Comparison of ENCODE assay signal across 12 cellular contexts in genomic region chr4:182928061-182928460, GRCh38. TPM values are rescaled to one million over a fixed set of nuclear protein-coding genes. Genes with fewer than 3 reads are reported as not detected.
A peak's percentile ranks its signal among the peaks of the same experiment; 100 is the strongest.
DNase-seq lines count a peak whose midpoint lies in the region; ATAC-seq and TF ChIP-seq lines count a peak whose summit lies in the region.
"Had no signal": no experiment of that assay in that cellular context is flagged by ENCODE, and none has a peak within 500 bp of the region (broad histone marks: within the 10 kb centered on the region; RNA-seq: fewer than 3 reads in every experiment).

No MANE protein-coding gene starts in this region.

- H4K8ac ChIP-seq in IMR-90 (ENCODE audit: low read depth in 2 of 2, low read length in 2 of 2) (peak overlapping the region; percentile 47 to 62), mesendoderm (ENCODE audit: low read depth, low read length) (no peak overlapping the region)

- no peaks in the 10 kb centered on the region for H4K20me1 ChIP-seq in IMR-90 (ENCODE audit: insufficient read depth, low read length)

- H3K27me3 Mint-ChIP-seq in activated T-helper 17 cell treated with anti-CD3 and anti-CD28 coated beads, Interleukin-2, amount 50 U/mL, for 72 hours: no peaks in the 10 kb centered on the region
- H3K27me3 Mint-ChIP-seq in natural killer cell (ENCODE audit: low read depth in 2 of 2) (peaks cover 0 to 16% of the 10 kb centered on the region in 2 donors), immature natural killer cell (ENCODE audit: low read depth in 3 of 3) (peaks cover 2 to 13% (median 2%) of the 10 kb centered on the region in 3 donors)
- H3K27me3 Mint-ChIP-seq: activated naive CD8-positive, alpha-beta T cell treated with anti-CD3 and anti-CD28 coated beads, Interleukin-2, amount 10 ng/mL, durations not matched to agents 7 days and 5 days had no signal

- intact Hi-C loops in IMR-90 (cut with micrococcal nuclease) (loop anchor here (5.0 to 10.0 kb wide), 7 partner anchors 473 to 1626 kb away; partner anchors contain the start of gene TENM3), natural killer cell (cut with micrococcal nuclease) (no loop called here)

- no peak for ATAC-seq in IMR-90 (ENCODE audit: low read depth)
- peak; percentile 23 for ATAC-seq in activated T-helper 17 cell treated with anti-CD3 and anti-CD28 coated beads, Interleukin-2, amount 50 U/mL, for 72 hours (replicated peaks)
- no peak for ATAC-seq in HG03135 (IDR thresholded peaks at IDR 0.05; ENCODE audit: unreplicated experiment)
- ATAC-seq in natural killer cell: no peak
- ATAC-seq: A549 had no signal

- BruUV-seq in IMR-90 (replicated peaks; lab: Mats Ljungman, UMichigan): no TSS peak

- no peaks in the 10 kb centered on the region for H3K36me3 ChIP-seq in IMR-90 (ENCODE audit: control insufficient read depth, insufficient read depth, low read length)
- H3K36me3 ChIP-seq in mesendoderm (ENCODE audit: control insufficient read depth, insufficient read depth, low read length): no peaks in the 10 kb centered on the region

- H3K4me1 Mint-ChIP-seq in activated T-helper 17 cell treated with anti-CD3 and anti-CD28 coated beads, Interleukin-2, amount 50 U/mL, for 72 hours: no peaks in the 10 kb centered on the region
- H3K4me1 Mint-ChIP-seq in natural killer cell (no peaks in the 10 kb centered on the region), immature natural killer cell (no peaks in the 10 kb centered on the region)

- 0 out of 2 replicates have a peak, but pooled peaks have one; percentile 20 for TF ChIP-seq CTCF in IMR-90 (conservative IDR thresholded peaks at IDR 0.05; ENCODE audit: low read depth, low read length)
- TF ChIP-seq CTCF in natural killer cell (IDR thresholded peaks at IDR 0.05): no peak

- H3K4me3 Mint-ChIP-seq in activated T-helper 17 cell treated with anti-CD3 and anti-CD28 coated beads, Interleukin-2, amount 50 U/mL, for 72 hours: no peak overlapping the region
- H3K4me3 Mint-ChIP-seq in natural killer cell (no peak overlapping the region), immature natural killer cell (no peak overlapping the region)
- H3K4me3 Mint-ChIP-seq: activated naive CD8-positive, alpha-beta T cell treated with anti-CD3 and anti-CD28 coated beads, Interleukin-2, amount 10 ng/mL, durations not matched to agents 7 days and 5 days had no signal

- 0 out of 2 replicates have a peak overlapping the region, but pooled peaks have one; percentile 48 for H3K23ac ChIP-seq in IMR-90 (ENCODE audit: low read depth, low read length)
- H3K23ac ChIP-seq in mesendoderm (ENCODE audit: low read length): no peak overlapping the region

- H3K36me3 Mint-ChIP-seq in activated T-helper 17 cell treated with anti-CD3 and anti-CD28 coated beads, Interleukin-2, amount 50 U/mL, for 72 hours (ENCODE audit: low read depth): no peaks in the 10 kb centered on the region
- no peaks in the 10 kb centered on the region for H3K36me3 Mint-ChIP-seq in natural killer cell
- no peaks in the 10 kb centered on the region for H3K36me3 Mint-ChIP-seq in immature natural killer cell
- H3K36me3 Mint-ChIP-seq: activated naive CD8-positive, alpha-beta T cell treated with anti-CD3 and anti-CD28 coated beads, Interleukin-2, amount 10 ng/mL, durations not matched to agents 7 days and 5 days had no signal

- H3K9me3 Mint-ChIP-seq in activated T-helper 17 cell treated with anti-CD3 and anti-CD28 coated beads, Interleukin-2, amount 50 U/mL, for 72 hours: no peaks in the 10 kb centered on the region
- H3K9me3 Mint-ChIP-seq in natural killer cell (no peaks in the 10 kb centered on the region), immature natural killer cell (no peaks in the 10 kb centered on the region)
- H3K9me3 Mint-ChIP-seq: activated naive CD8-positive, alpha-beta T cell treated with anti-CD3 and anti-CD28 coated beads, Interleukin-2, amount 10 ng/mL, durations not matched to agents 7 days and 5 days had no signal

- in situ Hi-C loops in IMR-90 (cut with MboI; ENCODE audit: low sequenced_read_pairs): no loop called here

- DNase-seq in NCI-H1092 treated with DMSO at 0.1 percent for 48 hours (lab: John Stamatoyannopoulos, UW) (peak; percentile 11), NCI-H1092 (lab: John Stamatoyannopoulos, UW) (no peak), IMR-90 (no peak), mesendoderm (peak; percentile 36), natural killer cell (no peak), immature natural killer cell (no peak)
- DNase-seq: activated CD4-positive, alpha-beta T cell treated with anti-CD3 and anti-CD28 coated beads, Interleukin-2, amount 50 U/mL, for 1 hour; activated naive CD8-positive, alpha-beta T cell treated with anti-CD3 and anti-CD28 coated beads, Interleukin-2, amount 10 ng/mL, durations not matched to agents 7 days and 5 days; effector CD4-positive, alpha-beta T cell had no signal

- peak overlapping the region; percentile 71 for H2AK5ac ChIP-seq in IMR-90 (ENCODE audit: low read depth, low read length)
- no peak overlapping the region for H2AK5ac ChIP-seq in mesendoderm (ENCODE audit: low read length)

- peak overlapping the region; percentile 98 for H2BK120ac ChIP-seq in IMR-90 (ENCODE audit: low read depth, low read length)
- H2BK120ac ChIP-seq in mesendoderm (ENCODE audit: low read depth, low read length): no peak overlapping the region

- no peak overlapping the region for H3K27ac Mint-ChIP-seq in activated T-helper 17 cell treated with anti-CD3 and anti-CD28 coated beads, Interleukin-2, amount 50 U/mL, for 72 hours
- no peak overlapping the region for H3K27ac Mint-ChIP-seq in natural killer cell
- H3K27ac Mint-ChIP-seq in immature natural killer cell: no peak overlapping the region
- H3K27ac Mint-ChIP-seq: activated naive CD8-positive, alpha-beta T cell treated with anti-CD3 and anti-CD28 coated beads, Interleukin-2, amount 10 ng/mL, durations not matched to agents 7 days and 5 days had no signal

- peak overlapping the region; percentile 54 for H3K14ac ChIP-seq in IMR-90 (replicated peaks; ENCODE audit: low read depth, low read length)

- H3K4me2 ChIP-seq in IMR-90 (ENCODE audit: low read depth, low read length) (no peak overlapping the region), mesendoderm (ENCODE audit: low read length) (no peak overlapping the region)
- H3K4me2 ChIP-seq: A549 had no signal

- H3K18ac ChIP-seq in IMR-90 (ENCODE audit: low read depth, low read length): peak overlapping the region; percentile 22; the same call in 1 of the 2 replicates
- H3K18ac ChIP-seq in mesendoderm (ENCODE audit: low read length): no peak overlapping the region

- no peak for TF ChIP-seq RAD21 in IMR-90 (IDR thresholded peaks at IDR 0.05; ENCODE audit: low read length)

- peak overlapping the region; percentile 19; the same call in 1 of the 2 replicates for H4K5ac ChIP-seq in IMR-90 (ENCODE audit: low read depth, low read length)
- no peak overlapping the region for H4K5ac ChIP-seq in mesendoderm (ENCODE audit: low read length)

- no peaks in the 10 kb centered on the region for H3K27me3 ChIP-seq in IMR-90 (ENCODE audit: control insufficient read depth, insufficient read depth, low read length)
- H3K27me3 ChIP-seq in mesendoderm (ENCODE audit: insufficient read depth, low read length, poor library complexity): no peaks in the 10 kb centered on the region

- peaks cover 26% of the 10 kb centered on the region for H3K9me1 ChIP-seq in IMR-90 (ENCODE audit: insufficient read depth, low read length)

- H3K4ac ChIP-seq in IMR-90 (ENCODE audit: low read depth, low read length): peak overlapping the region; percentile 85
- H3K4ac ChIP-seq in mesendoderm (ENCODE audit: low read depth, low read length): no peak overlapping the region

- peaks cover 15% of the 10 kb centered on the region for H3K4me1 ChIP-seq in IMR-90 (ENCODE audit: control insufficient read depth, insufficient read depth, low read length)
- H3K4me1 ChIP-seq in mesendoderm (ENCODE audit: control insufficient read depth, low read depth, low read length): no peaks in the 10 kb centered on the region

- H3K27ac ChIP-seq in IMR-90 (ENCODE audit: insufficient read depth, low read length) (peak overlapping the region; percentile 16; the same call in 1 of the 2 replicates), mesendoderm (ENCODE audit: low read depth, low read length) (no peak overlapping the region)
- H3K27ac ChIP-seq: A549 had no signal

- H3K9ac ChIP-seq in IMR-90 (ENCODE audit: low read depth, low read length): no peak overlapping the region
- H3K9ac ChIP-seq in mesendoderm (ENCODE audit: low read length): no peak overlapping the region

- peak overlapping the region; percentile 18 for H2AFZ ChIP-seq in IMR-90 (replicated peaks; ENCODE audit: low read length, poor library complexity)

- H2BK15ac ChIP-seq in IMR-90 (ENCODE audit: low read depth, low read length) (peak overlapping the region; percentile 87; the same call in 2 of the 3 replicates), mesendoderm (replicated peaks; ENCODE audit: low read depth) (no peak overlapping the region)

- no peaks in the 10 kb centered on the region for H3K79me2 ChIP-seq in mesendoderm (ENCODE audit: control insufficient read depth, insufficient read depth, low read length)

- POLR2A ChIA-PET in IMR-90 (lab: Charles Lee; ENCODE audit: unreplicated experiment): no interaction called here

- dilution Hi-C loops in IMR-90 (cut with HindIII; ENCODE audit: low sequenced_read_pairs, unreplicated experiment): no loop called here

- H4K91ac ChIP-seq in IMR-90 (ENCODE audit: insufficient read depth, low read depth, low read length): peak overlapping the region; percentile 74

- H3K56ac ChIP-seq in IMR-90 (ENCODE audit: extremely low read depth, insufficient read depth, low read length) (no peak overlapping the region), mesendoderm (ENCODE audit: low read length) (no peak overlapping the region)

- peak overlapping the region; percentile 93 for H2BK5ac ChIP-seq in IMR-90 (ENCODE audit: low read depth, low read length, poor library complexity, severe bottlenecking)
- no peak overlapping the region for H2BK5ac ChIP-seq in mesendoderm (ENCODE audit: low read length)

- CTCF ChIA-PET in IMR-90 (lab: Yijun Ruan, JAX): no interaction called here

- TF ChIP-seq POLR2A in IMR-90 (IDR thresholded peaks at IDR 0.05; ENCODE audit: low read depth, low read length): no peak

- H3K79me1 ChIP-seq in IMR-90 (ENCODE audit: low read depth in 1 of 2, low read length in 2 of 2) (no peaks in the 10 kb centered on the region), mesendoderm (ENCODE audit: low read length) (no peaks in the 10 kb centered on the region)

- WGBS in IMR-90 (ENCODE audit: extremely low coverage in 2 of 2, insufficient read length in 1 of 2), 2 experiments: no CpG with 5 or more reads among the region's 3 CpGs
- no CpG with 5 or more reads among the region's 3 CpGs for WGBS in mesendoderm (ENCODE audit: extremely low coverage, insufficient coverage, low lambda C conversion rate)

- no peak overlapping the region for H2AK9ac ChIP-seq in IMR-90 (replicated peaks; ENCODE audit: low read depth, low read length, poor library complexity)

- H3K4me3 ChIP-seq in IMR-90 (ENCODE audit: insufficient read depth, low read depth, low read length) (no peak overlapping the region), mesendoderm (ENCODE audit: low read length) (no peak overlapping the region)
- H3K4me3 ChIP-seq: A549 had no signal

- peak overlapping the region; percentile 98 for H2BK20ac ChIP-seq in IMR-90 (ENCODE audit: low read depth, low read length)

- no peaks in the 10 kb centered on the region for H3K9me3 ChIP-seq in IMR-90 (ENCODE audit: control insufficient read depth, insufficient read depth, low read length)
- H3K9me3 ChIP-seq: A549 had no signal

RNA-seq across cellular contexts. Expression of gene DCTD, which starts 10.9 kb away (rescaled TPM):
- total RNA-seq in IMR-90 (2012; rRNA removed): 84.2 and 90.3 TPM in 2 replicates
- 113 and 127 TPM in 2 replicates for polyA plus RNA-seq in IMR-90 (2012; rRNA removed)
- 99.3 and 108 TPM in 2 replicates for polyA plus RNA-seq in IMR-90 (2012; cell fraction: cytosol; rRNA removed)
- polyA plus RNA-seq in IMR-90 (2012; cell fraction: nucleus; rRNA removed; ENCODE audit: low replicate concordance): 122 and 215 TPM in 2 replicates
- total RNA-seq in activated T-helper 17 cell treated with anti-CD3 and anti-CD28 coated beads, Interleukin-2, amount 50 U/mL, for 72 hours: 100 to 1,000 TPM in 1 of 2 donors, 10 to 100 TPM in 1; 81.0 to 125 TPM
- polyA plus RNA-seq in mesendoderm (2013, experiment 1 of 2): 70.5 TPM
- polyA plus RNA-seq in mesendoderm (2013, experiment 2 of 2): 73.6 TPM
- total RNA-seq in natural killer cell: 10 to 100 TPM; 57.2 to 68.2 (median 68.1) TPM
- polyA plus RNA-seq in immature natural killer cell: 100 to 1,000 TPM in 1 of 3 donors, 10 to 100 TPM in 2; 75.1 to 131 (median 96.9) TPM

Comparison
In these comparisons a context has a peak if more than half of its experiments do, and no peak if none do; other contexts are left out.
1. DNase-seq: peak in NCI-H1092 treated with DMSO at 0.1 percent for 48 hours (single experiment) and mesendoderm (single experiment); none in NCI-H1092 (single experiment), IMR-90 (single experiment), natural killer cell (single experiment) and immature natural killer cell (0 of 3).